Comparison of ENCODE assay signal across 8 cellular contexts in genomic region chrX:3703251-3703650, GRCh38. TPM values are rescaled to one million over a fixed set of nuclear protein-coding genes. Genes with fewer than 3 reads are reported as not detected.
DNase-seq lines count a peak whose midpoint lies in the region; ATAC-seq, FAIRE-seq and TF ChIP-seq lines count a peak whose summit lies in the region.
"Not testable (repeated sequence)": the region's sequence is repeated elsewhere in the genome, so short reads cannot be mapped to it uniquely, and the experiment has no call there.

No MANE protein-coding gene starts in this region.

- H3K56ac ChIP-seq in H1 (replicated peaks; ENCODE audit: insufficient read length, low read depth, low read length) = not testable (repeated sequence)

- not testable (repeated sequence) for H4K8ac ChIP-seq in H1 (ENCODE audit: extremely low read depth, insufficient read depth, low read length)

- not testable (repeated sequence) for H3K9me3 ChIP-seq in H1 (ENCODE audit: insufficient read depth in 2 of 2, low read depth in 1 of 2, low read length in 1 of 2)

- not testable (repeated sequence) for TF ChIP-seq RAD21 in H1 (IDR thresholded peaks at IDR 0.05 in 1 of 2, conservative IDR thresholded peaks at IDR 0.05 in 1 of 2; ENCODE audit: low read depth in 2 of 2, low read length in 2 of 2)

- ATAC-seq in naive thymus-derived CD8-positive, alpha-beta T cell; stimulated activated naive CD8-positive, alpha-beta T cell treated with anti-CD3 and anti-CD28 coated beads, Interleukin-15, amount 100 ng/mL, for 72 hours: not testable (repeated sequence)

- H3K4me2 ChIP-seq in H1 (ENCODE audit: insufficient read depth in 1 of 2, low read depth in 2 of 2, low read length in 2 of 2) = not testable (repeated sequence)

- 0 out of 2 replicates have a peak overlapping the region, but pooled peaks have one; percentile 39 for H2BK12ac ChIP-seq in H1 (ENCODE audit: low read depth, low read length)

- not testable (repeated sequence) for H2BK120ac ChIP-seq in H1 (replicated peaks; ENCODE audit: low read depth, low read length)

- WGBS in H1 (ENCODE audit: extremely low coverage in 1 of 2, insufficient coverage in 1 of 2, insufficient read length in 1 of 2, insufficient replicate concordance in 2 of 2, low coverage in 1 of 2, low lambda C conversion rate in 2 of 2, missing lambda C conversion rate in 1 of 2), 2 experiments = 80% methylated on average over 1 of the region's 3 CpGs; no CpG with 5 or more reads in 1 of the 2 experiments

- H3K4me1 Mint-ChIP-seq in CD14-positive monocyte = peaks cover 25% of the 10 kb centered on the region
- H3K4me1 Mint-ChIP-seq in T-helper 1 cell treated with Interleukin-12 subunit alpha and Interleukin-12 subunit beta and Interleukin-4 antibody, amounts not matched to agents 30 μg/mL and 1 μg/mL, for 36 hours (ENCODE audit: low read depth) = peaks cover 50% of the 10 kb centered on the region
- peaks cover 80% of the 10 kb centered on the region for H3K4me1 Mint-ChIP-seq in activated CD4-positive, alpha-beta memory T cell treated with anti-CD3 and anti-CD28 coated beads, Interleukin-2, amount 10 ng/mL, durations not matched to agents 7 days and 5 days
- peaks cover 51% of the 10 kb centered on the region for H3K4me1 Mint-ChIP-seq in activated T-helper 2 cell treated with anti-CD3 and anti-CD28 coated beads, Interferon-gamma antibody, Interleukin-2, Interleukin-4, amounts not matched to agents 10 μg/mL and 5 μg/mL and 100 μg/mL, durations not matched to agents 14 hours and 24 hours and 36 hours (ENCODE audit: low read depth)
- H3K4me1 Mint-ChIP-seq in naive thymus-derived CD8-positive, alpha-beta T cell = peaks cover 8 to 74% (median 55%) of the 10 kb centered on the region in 4 donors
- H3K4me1 Mint-ChIP-seq in stimulated activated naive CD8-positive, alpha-beta T cell treated with anti-CD3 and anti-CD28 coated beads, Interleukin-15, amount 100 ng/mL, for 72 hours = peaks cover 72% of the 10 kb centered on the region

- H3K36me3 Mint-ChIP-seq in CD14-positive monocyte = peaks cover 2 to 35% of the 10 kb centered on the region in 2 donors
- peaks cover 38% of the 10 kb centered on the region for H3K36me3 Mint-ChIP-seq in T-helper 1 cell treated with Interleukin-12 subunit alpha and Interleukin-12 subunit beta and Interleukin-4 antibody, amounts not matched to agents 30 μg/mL and 1 μg/mL, for 36 hours (ENCODE audit: low read depth)
- peaks cover 73% of the 10 kb centered on the region for H3K36me3 Mint-ChIP-seq in activated CD4-positive, alpha-beta memory T cell treated with anti-CD3 and anti-CD28 coated beads, Interleukin-2, amount 10 ng/mL, durations not matched to agents 7 days and 5 days (ENCODE audit: low read depth)
- peaks cover 72% of the 10 kb centered on the region for H3K36me3 Mint-ChIP-seq in activated T-helper 2 cell treated with anti-CD3 and anti-CD28 coated beads, Interferon-gamma antibody, Interleukin-2, Interleukin-4, amounts not matched to agents 10 μg/mL and 5 μg/mL and 100 μg/mL, durations not matched to agents 14 hours and 24 hours and 36 hours (ENCODE audit: low read depth)
- H3K36me3 Mint-ChIP-seq in naive thymus-derived CD8-positive, alpha-beta T cell = not testable (repeated sequence)

- not testable (repeated sequence) for H4K20me1 ChIP-seq in H1 (replicated peaks in 1 of 2; ENCODE audit: control insufficient read depth in 1 of 2, insufficient read depth in 2 of 2, low read length in 2 of 2)

- H3K9ac ChIP-seq in H1 (replicated peaks in 1 of 4; ENCODE audit: extremely low read depth in 1 of 4, low read depth in 3 of 4, low read length in 3 of 4) = not testable (repeated sequence)

- H2BK20ac ChIP-seq in H1 (ENCODE audit: low read length) = not testable (repeated sequence)

- not testable (repeated sequence) for H3K36me3 ChIP-seq in H1 (ENCODE audit: control insufficient read depth in 2 of 4, insufficient read depth in 4 of 4, low read length in 3 of 4)

- not testable (repeated sequence) for H3K14ac ChIP-seq in H1 (ENCODE audit: insufficient read length)

- intact Hi-C loops in CD14-positive monocyte (cut with micrococcal nuclease) = not testable (repeated sequence)
- intact Hi-C loops in activated T-helper 2 cell treated with anti-CD3 and anti-CD28 coated beads, Interferon-gamma antibody, Interleukin-2, Interleukin-4, amounts not matched to agents 10 μg/mL and 5 μg/mL and 100 μg/mL, durations not matched to agents 14 hours and 24 hours and 36 hours (cut with micrococcal nuclease) = loop anchor here (5.0 kb wide), 1 partner anchor 34 kb away; no protein-coding TSS in a partner anchor

- not testable (repeated sequence) for H3K27ac ChIP-seq in H1 (ENCODE audit: low read depth, low read length)

- peaks cover 0 to 54% of the 10 kb centered on the region in 2 experiments; a peak in 3 of 4 replicates for H3K79me2 ChIP-seq in H1 (ENCODE audit: control insufficient read depth in 1 of 2, insufficient read depth in 2 of 2, low read length in 2 of 2)

- H3K23me2 ChIP-seq in H1 (ENCODE audit: low read depth, low read length) = not testable (repeated sequence)

- H3K23ac ChIP-seq in H1 (ENCODE audit: insufficient read length) = not testable (repeated sequence)

- peak; percentile 90 for FAIRE-seq in GM12891 (lab: Jason Lieb, UNC)
- FAIRE-seq in H1 (lab: Jason Lieb, UNC) = peak; percentile 94

- H2BK5ac ChIP-seq in H1 (ENCODE audit: low read depth, low read length) = not testable (repeated sequence)

- not testable (repeated sequence) for TF ChIP-seq POLR2A in GM12891 (IDR thresholded peaks at IDR 0.05; ENCODE audit: low read depth, low read length); H1 (IDR thresholded peaks at IDR 0.05; ENCODE audit: control extremely low read depth in 1 of 2, low read depth in 2 of 2, low read length in 2 of 2)

- not testable (repeated sequence) for H3K27me3 ChIP-seq in H1 (replicated peaks in 1 of 4; ENCODE audit: control insufficient read depth in 3 of 4, extremely low read depth in 1 of 4, insufficient read depth in 3 of 4, low read length in 3 of 4)

- not testable (repeated sequence) for H3K27me3 Mint-ChIP-seq in CD14-positive monocyte (ENCODE audit: low read depth in 3 of 3); T-helper 1 cell treated with Interleukin-12 subunit alpha and Interleukin-12 subunit beta and Interleukin-4 antibody, amounts not matched to agents 30 μg/mL and 1 μg/mL, for 36 hours (ENCODE audit: low read depth); activated CD4-positive, alpha-beta memory T cell treated with anti-CD3 and anti-CD28 coated beads, Interleukin-2, amount 10 ng/mL, durations not matched to agents 7 days and 5 days; activated T-helper 2 cell treated with anti-CD3 and anti-CD28 coated beads, Interferon-gamma antibody, Interleukin-2, Interleukin-4, amounts not matched to agents 10 μg/mL and 5 μg/mL and 100 μg/mL, durations not matched to agents 14 hours and 24 hours and 36 hours (ENCODE audit: low read depth); naive thymus-derived CD8-positive, alpha-beta T cell; stimulated activated naive CD8-positive, alpha-beta T cell treated with anti-CD3 and anti-CD28 coated beads, Interleukin-15, amount 100 ng/mL, for 72 hours

- H3K4me1 ChIP-seq in H1 (replicated peaks in 1 of 4; ENCODE audit: control insufficient read depth in 3 of 4, insufficient read depth in 4 of 4, low read length in 3 of 4) = not testable (repeated sequence)

- not testable (repeated sequence) for H3K4me3 ChIP-seq in H1 (ENCODE audit: extremely low read depth in 1 of 4, insufficient read depth in 2 of 4, low read depth in 3 of 4, low read length in 4 of 4)

- not testable (repeated sequence) for H3K4me3 Mint-ChIP-seq in CD14-positive monocyte; T-helper 1 cell treated with Interleukin-12 subunit alpha and Interleukin-12 subunit beta and Interleukin-4 antibody, amounts not matched to agents 30 μg/mL and 1 μg/mL, for 36 hours; activated CD4-positive, alpha-beta memory T cell treated with anti-CD3 and anti-CD28 coated beads, Interleukin-2, amount 10 ng/mL, durations not matched to agents 7 days and 5 days
- peak overlapping the region; percentile 2 for H3K4me3 Mint-ChIP-seq in activated T-helper 2 cell treated with anti-CD3 and anti-CD28 coated beads, Interferon-gamma antibody, Interleukin-2, Interleukin-4, amounts not matched to agents 10 μg/mL and 5 μg/mL and 100 μg/mL, durations not matched to agents 14 hours and 24 hours and 36 hours (ENCODE audit: low read depth)
- H3K4me3 Mint-ChIP-seq in naive thymus-derived CD8-positive, alpha-beta T cell = peak overlapping the region in 2 of 10 donors; percentile 11 to 43
- peak overlapping the region; percentile 4 to 9 for H3K4me3 Mint-ChIP-seq in stimulated activated naive CD8-positive, alpha-beta T cell treated with anti-CD3 and anti-CD28 coated beads, Interleukin-15, amount 100 ng/mL, for 72 hours

- CTCF ChIA-PET in activated CD4-positive, alpha-beta memory T cell treated with anti-CD3 and anti-CD28 coated beads, Interleukin-2, amount 10 ng/mL, durations not matched to agents 7 days and 5 days (lab: Charles Lee); H1 (lab: Charles Lee; ENCODE audit: partially characterized antibody): not testable (repeated sequence)

- H4K91ac ChIP-seq in H1 (replicated peaks; ENCODE audit: insufficient read length, low read length) = not testable (repeated sequence)

- H3K18ac ChIP-seq in H1 (ENCODE audit: extremely low read depth, low read length) = not testable (repeated sequence)

- POLR2A ChIA-PET in activated CD4-positive, alpha-beta memory T cell treated with anti-CD3 and anti-CD28 coated beads, Interleukin-2, amount 10 ng/mL, durations not matched to agents 7 days and 5 days (lab: Charles Lee); H1 (lab: Charles Lee; ENCODE audit: partially characterized antibody): not testable (repeated sequence)
- POLR2A ChIA-PET in naive thymus-derived CD8-positive, alpha-beta T cell (lab: Charles Lee) = interaction anchor here (0.6 kb wide), 1 partner anchor 20 kb away, joined by 3 read pairs; no protein-coding TSS in a partner anchor

- H4K5ac ChIP-seq in H1 (ENCODE audit: insufficient read length, low read depth, low read length) = not testable (repeated sequence)

- H2AK5ac ChIP-seq in H1 (ENCODE audit: low read depth, low read length) = not testable (repeated sequence)

- not testable (repeated sequence) for TF ChIP-seq EP300 in H1 (IDR thresholded peaks at IDR 0.05; ENCODE audit: borderline replicate concordance in 1 of 2, low read depth in 2 of 2, low read length in 2 of 2)

- H3K4ac ChIP-seq in H1 (replicated peaks; ENCODE audit: insufficient read length, low read depth, low read length) = not testable (repeated sequence)

- not testable (repeated sequence) for H3K9me3 Mint-ChIP-seq in CD14-positive monocyte; T-helper 1 cell treated with Interleukin-12 subunit alpha and Interleukin-12 subunit beta and Interleukin-4 antibody, amounts not matched to agents 30 μg/mL and 1 μg/mL, for 36 hours; activated CD4-positive, alpha-beta memory T cell treated with anti-CD3 and anti-CD28 coated beads, Interleukin-2, amount 10 ng/mL, durations not matched to agents 7 days and 5 days; activated T-helper 2 cell treated with anti-CD3 and anti-CD28 coated beads, Interferon-gamma antibody, Interleukin-2, Interleukin-4, amounts not matched to agents 10 μg/mL and 5 μg/mL and 100 μg/mL, durations not matched to agents 14 hours and 24 hours and 36 hours; naive thymus-derived CD8-positive, alpha-beta T cell; stimulated activated naive CD8-positive, alpha-beta T cell treated with anti-CD3 and anti-CD28 coated beads, Interleukin-15, amount 100 ng/mL, for 72 hours

- not testable (repeated sequence) for H2AFZ ChIP-seq in H1 (ENCODE audit: low read length)

- not testable (repeated sequence) for TF ChIP-seq CTCF in CD14-positive monocyte (IDR thresholded peaks at IDR 0.05); H1 (IDR thresholded peaks at IDR 0.05; ENCODE audit: control extremely low read depth in 1 of 3, insufficient read depth in 1 of 3, low read depth in 1 of 3, low read length in 3 of 3)

- DNase-seq in CD14-positive monocyte (ENCODE audit: low spot score); GM12891 (ENCODE audit: insufficient read length, low spot score); activated CD4-positive, alpha-beta memory T cell treated with anti-CD3 and anti-CD28 coated beads, Interleukin-2, amount 10 ng/mL, durations not matched to agents 7 days and 5 days; activated T-helper 2 cell treated with anti-CD3 and anti-CD28 coated beads, Interferon-gamma antibody, Interleukin-2, Interleukin-4, amounts not matched to agents 10 μg/mL and 5 μg/mL and 100 μg/mL, durations not matched to agents 14 hours and 24 hours and 36 hours (ENCODE audit: low spot score); H1 (ENCODE audit: low read depth in 1 of 2, low spot score in 2 of 2); naive thymus-derived CD8-positive, alpha-beta T cell; stimulated activated naive CD8-positive, alpha-beta T cell treated with anti-CD3 and anti-CD28 coated beads, Interleukin-15, amount 100 ng/mL, for 72 hours: not testable (repeated sequence)

- peak overlapping the region in 5 of 7 donors; percentile 7 to 66 (median 54) for H3K27ac Mint-ChIP-seq in CD14-positive monocyte
- peak overlapping the region; percentile 41 for H3K27ac Mint-ChIP-seq in T-helper 1 cell treated with Interleukin-12 subunit alpha and Interleukin-12 subunit beta and Interleukin-4 antibody, amounts not matched to agents 30 μg/mL and 1 μg/mL, for 36 hours
- H3K27ac Mint-ChIP-seq in activated CD4-positive, alpha-beta memory T cell treated with anti-CD3 and anti-CD28 coated beads, Interleukin-2, amount 10 ng/mL, durations not matched to agents 7 days and 5 days = peak overlapping the region; percentile 44
- H3K27ac Mint-ChIP-seq in activated T-helper 2 cell treated with anti-CD3 and anti-CD28 coated beads, Interferon-gamma antibody, Interleukin-2, Interleukin-4, amounts not matched to agents 10 μg/mL and 5 μg/mL and 100 μg/mL, durations not matched to agents 14 hours and 24 hours and 36 hours = peak overlapping the region; percentile 52
- H3K27ac Mint-ChIP-seq in naive thymus-derived CD8-positive, alpha-beta T cell = peak overlapping the region in 8 of 10 donors; percentile 47 to 88 (median 75)
- not testable (repeated sequence) for H3K27ac Mint-ChIP-seq in stimulated activated naive CD8-positive, alpha-beta T cell treated with anti-CD3 and anti-CD28 coated beads, Interleukin-15, amount 100 ng/mL, for 72 hours

- H3K79me1 ChIP-seq in H1 (ENCODE audit: low read depth, low read length) = not testable (repeated sequence)

- not testable (repeated sequence) for H2BK15ac ChIP-seq in H1 (ENCODE audit: low read length)

RNA-seq across cellular contexts. Expression of gene PRKX, which starts 10.2 kb away (rescaled TPM):
- polyA plus RNA-seq in CD14-positive monocyte (10 to 100 TPM; 46.2 to 47.0 TPM), H1 (2011; rRNA removed) (17.1 and 19.4 TPM in 2 replicates)
- 6.3 TPM for polyA plus RNA-seq in GM12891 (2012; ENCODE audit: low read depth, missing spikeins)
- 100 to 1,000 TPM; 141 to 145 TPM for total RNA-seq in activated CD4-positive, alpha-beta memory T cell treated with anti-CD3 and anti-CD28 coated beads, Interleukin-2, amount 10 ng/mL, durations not matched to agents 7 days and 5 days
- 116 and 117 TPM in 2 replicates for total RNA-seq in activated T-helper 2 cell treated with anti-CD3 and anti-CD28 coated beads, Interferon-gamma antibody, Interleukin-2, Interleukin-4, amounts not matched to agents 10 μg/mL and 5 μg/mL and 100 μg/mL, durations not matched to agents 14 hours and 24 hours and 36 hours
- 55.3 and 60.7 TPM in 2 replicates for total RNA-seq in H1 (2021; fragmentation: NEBNext Ultra II Directional; extraction: Animal tissue kit (Norgen Biotek cat#: 25700))
- polyA plus RNA-seq in H1 (2011; cell fraction: cytosol; rRNA removed) = 23.7 TPM
- polyA plus RNA-seq in H1 (2011; cell fraction: nucleus; rRNA removed) = 41.6 TPM
- 25.7 to 36.1 TPM (median 33.8 TPM) in 4 replicates for polyA plus RNA-seq in H1 (2012, experiment 1 of 2)
- 5.2 TPM for polyA plus RNA-seq in H1 (2012, experiment 2 of 2)
- polyA plus RNA-seq in H1 (2013, experiment 1 of 2) = 40.3 TPM
- 34.1 TPM for polyA plus RNA-seq in H1 (2013, experiment 2 of 2)
- polyA minus RNA-seq in H1 (2011; rRNA and poly(A)+ RNA removed) = 41.8 and 45.0 TPM in 2 replicates
- polyA minus RNA-seq in H1 (2011; cell fraction: cytosol; rRNA and poly(A)+ RNA removed) = 29.4 TPM
- 46.9 TPM for polyA minus RNA-seq in H1 (2011; cell fraction: nucleus; rRNA and poly(A)+ RNA removed)
- total RNA-seq in naive thymus-derived CD8-positive, alpha-beta T cell = 10 to 100 TPM; 32.2 to 38.8 TPM
- polyA plus RNA-seq in naive thymus-derived CD8-positive, alpha-beta T cell = 10 to 100 TPM; 30.9 to 46.7 (median 45.9) TPM
